ENCODE assay signal across 1 cellular context in genomic region chr4:54090804-54091623, GRCh38.
A peak's percentile ranks its signal among the peaks of the same experiment; 100 is the strongest.
TF ChIP-seq lines count a peak whose summit lies in the region.

No MANE protein-coding gene starts in this region.

TF ChIP-seq in HepG2, 621 proteins besides CTCF, POLR2A, EP300 and RAD21 (continued from another document):
- TF ChIP-seq ZNF841 (CRISPR knock-in tag; IDR thresholded peaks at IDR 0.05; ENCODE audit: borderline replicate concordance): no peak
- TF ChIP-seq, protein P1, sequence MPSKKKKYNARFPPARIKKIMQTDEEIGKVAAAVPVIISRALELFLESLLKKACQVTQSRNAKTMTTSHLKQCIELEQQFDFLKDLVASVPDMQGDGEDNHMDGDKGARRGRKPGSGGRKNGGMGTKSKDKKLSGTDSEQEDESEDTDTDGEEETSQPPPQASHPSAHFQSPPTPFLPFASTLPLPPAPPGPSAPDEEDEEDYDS (CRISPR knock-in tag; IDR thresholded peaks at IDR 0.05): peak; percentile 40; the same call in 1 of the 2 replicates
- peak; percentile 67 for TF ChIP-seq ZBTB38 (CRISPR knock-in tag; IDR thresholded peaks at IDR 0.05)
- TF ChIP-seq POLR2G (IDR thresholded peaks at IDR 0.05; ENCODE audit: low read depth, low read length): no peak
- no peak for TF ChIP-seq PCBP2 (optimal IDR thresholded peaks at IDR 0.05; ENCODE audit: low read depth, low read length, poor library complexity, severe bottlenecking)
- TF ChIP-seq SALL1 (CRISPR knock-in tag; IDR thresholded peaks at IDR 0.05): peak; percentile 49; the same call in 1 of the 2 replicates
- TF ChIP-seq ZNF274 (CRISPR knock-in tag; IDR thresholded peaks at IDR 0.05): no peak; the same call in 1 of the 2 replicates
- no peak for TF ChIP-seq ZNF496 (CRISPR knock-in tag; IDR thresholded peaks at IDR 0.05; ENCODE audit: insufficient replicate concordance)
- TF ChIP-seq HNF4A (CRISPR knock-in tag; IDR thresholded peaks at IDR 0.05): peak; percentile 46; the same call in 1 of the 2 replicates
- TF ChIP-seq ZNF552 (CRISPR knock-in tag; IDR thresholded peaks at IDR 0.05; ENCODE audit: borderline replicate concordance): 0 out of 2 replicates have a peak, but pooled peaks have one; percentile 27
- no peak for TF ChIP-seq ZNF235 (CRISPR knock-in tag; IDR thresholded peaks at IDR 0.05; ENCODE audit: borderline replicate concordance)
- TF ChIP-seq RFX1 (IDR thresholded peaks at IDR 0.05): no peak
- no peak for TF ChIP-seq ZNF749 (CRISPR knock-in tag; IDR thresholded peaks at IDR 0.05; ENCODE audit: borderline replicate concordance)
- TF ChIP-seq RORA (CRISPR knock-in tag; IDR thresholded peaks at IDR 0.05): no peak
- TF ChIP-seq ZNF792 (CRISPR knock-in tag; IDR thresholded peaks at IDR 0.05): no peak
- TF ChIP-seq GATAD2A (CRISPR knock-in tag; IDR thresholded peaks at IDR 0.05): no peak
- 0 out of 2 replicates have a peak, but pooled peaks have one; percentile 0 for TF ChIP-seq ZNF343 (CRISPR knock-in tag; IDR thresholded peaks at IDR 0.05)
- TF ChIP-seq ZNF335 (CRISPR knock-in tag; IDR thresholded peaks at IDR 0.05): no peak
- no peak for TF ChIP-seq ATF5 (CRISPR knock-in tag; IDR thresholded peaks at IDR 0.05; ENCODE audit: low read depth)
- TF ChIP-seq HOXA5 (CRISPR knock-in tag; IDR thresholded peaks at IDR 0.05): 0 out of 2 replicates have a peak, but pooled peaks have one; percentile 39
- no peak for TF ChIP-seq ZNF879 (CRISPR knock-in tag; IDR thresholded peaks at IDR 0.05)
- TF ChIP-seq SKI (IDR thresholded peaks at IDR 0.05; ENCODE audit: partially characterized antibody): no peak
- 0 out of 2 replicates have a peak, but pooled peaks have one; percentile 10 for TF ChIP-seq HNF1A (IDR thresholded peaks at IDR 0.05; ENCODE audit: low read depth)
- no peak for TF ChIP-seq HNF1A (CRISPR knock-in tag; IDR thresholded peaks at IDR 0.05; ENCODE audit: borderline replicate concordance)
- 0 out of 2 replicates have a peak, but pooled peaks have one; percentile 35 for TF ChIP-seq ZNF546 (CRISPR knock-in tag; conservative IDR thresholded peaks at IDR 0.05)
- 0 out of 2 replicates have a peak, but pooled peaks have one; percentile 15 for TF ChIP-seq NFE2L2 (IDR thresholded peaks at IDR 0.05; ENCODE audit: low read length)
- TF ChIP-seq ZNF24 (IDR thresholded peaks at IDR 0.05): no peak
- TF ChIP-seq IKZF5 (CRISPR knock-in tag; IDR thresholded peaks at IDR 0.05): peak; percentile 41; the same call in 1 of the 2 replicates
- no peak for TF ChIP-seq U2AF1 (optimal IDR thresholded peaks at IDR 0.05; ENCODE audit: low read depth, low read length)
- TF ChIP-seq ZNF547 (CRISPR knock-in tag; IDR thresholded peaks at IDR 0.05): peak; percentile 4; the same call in 1 of the 2 replicates
- TF ChIP-seq KAT8 (CRISPR knock-in tag; IDR thresholded peaks at IDR 0.05): no peak
- TF ChIP-seq ZNF337 (CRISPR knock-in tag; IDR thresholded peaks at IDR 0.05; ENCODE audit: borderline replicate concordance, low read depth): peak; percentile 78; the same call in 1 of the 2 replicates
- TF ChIP-seq, protein P2, sequence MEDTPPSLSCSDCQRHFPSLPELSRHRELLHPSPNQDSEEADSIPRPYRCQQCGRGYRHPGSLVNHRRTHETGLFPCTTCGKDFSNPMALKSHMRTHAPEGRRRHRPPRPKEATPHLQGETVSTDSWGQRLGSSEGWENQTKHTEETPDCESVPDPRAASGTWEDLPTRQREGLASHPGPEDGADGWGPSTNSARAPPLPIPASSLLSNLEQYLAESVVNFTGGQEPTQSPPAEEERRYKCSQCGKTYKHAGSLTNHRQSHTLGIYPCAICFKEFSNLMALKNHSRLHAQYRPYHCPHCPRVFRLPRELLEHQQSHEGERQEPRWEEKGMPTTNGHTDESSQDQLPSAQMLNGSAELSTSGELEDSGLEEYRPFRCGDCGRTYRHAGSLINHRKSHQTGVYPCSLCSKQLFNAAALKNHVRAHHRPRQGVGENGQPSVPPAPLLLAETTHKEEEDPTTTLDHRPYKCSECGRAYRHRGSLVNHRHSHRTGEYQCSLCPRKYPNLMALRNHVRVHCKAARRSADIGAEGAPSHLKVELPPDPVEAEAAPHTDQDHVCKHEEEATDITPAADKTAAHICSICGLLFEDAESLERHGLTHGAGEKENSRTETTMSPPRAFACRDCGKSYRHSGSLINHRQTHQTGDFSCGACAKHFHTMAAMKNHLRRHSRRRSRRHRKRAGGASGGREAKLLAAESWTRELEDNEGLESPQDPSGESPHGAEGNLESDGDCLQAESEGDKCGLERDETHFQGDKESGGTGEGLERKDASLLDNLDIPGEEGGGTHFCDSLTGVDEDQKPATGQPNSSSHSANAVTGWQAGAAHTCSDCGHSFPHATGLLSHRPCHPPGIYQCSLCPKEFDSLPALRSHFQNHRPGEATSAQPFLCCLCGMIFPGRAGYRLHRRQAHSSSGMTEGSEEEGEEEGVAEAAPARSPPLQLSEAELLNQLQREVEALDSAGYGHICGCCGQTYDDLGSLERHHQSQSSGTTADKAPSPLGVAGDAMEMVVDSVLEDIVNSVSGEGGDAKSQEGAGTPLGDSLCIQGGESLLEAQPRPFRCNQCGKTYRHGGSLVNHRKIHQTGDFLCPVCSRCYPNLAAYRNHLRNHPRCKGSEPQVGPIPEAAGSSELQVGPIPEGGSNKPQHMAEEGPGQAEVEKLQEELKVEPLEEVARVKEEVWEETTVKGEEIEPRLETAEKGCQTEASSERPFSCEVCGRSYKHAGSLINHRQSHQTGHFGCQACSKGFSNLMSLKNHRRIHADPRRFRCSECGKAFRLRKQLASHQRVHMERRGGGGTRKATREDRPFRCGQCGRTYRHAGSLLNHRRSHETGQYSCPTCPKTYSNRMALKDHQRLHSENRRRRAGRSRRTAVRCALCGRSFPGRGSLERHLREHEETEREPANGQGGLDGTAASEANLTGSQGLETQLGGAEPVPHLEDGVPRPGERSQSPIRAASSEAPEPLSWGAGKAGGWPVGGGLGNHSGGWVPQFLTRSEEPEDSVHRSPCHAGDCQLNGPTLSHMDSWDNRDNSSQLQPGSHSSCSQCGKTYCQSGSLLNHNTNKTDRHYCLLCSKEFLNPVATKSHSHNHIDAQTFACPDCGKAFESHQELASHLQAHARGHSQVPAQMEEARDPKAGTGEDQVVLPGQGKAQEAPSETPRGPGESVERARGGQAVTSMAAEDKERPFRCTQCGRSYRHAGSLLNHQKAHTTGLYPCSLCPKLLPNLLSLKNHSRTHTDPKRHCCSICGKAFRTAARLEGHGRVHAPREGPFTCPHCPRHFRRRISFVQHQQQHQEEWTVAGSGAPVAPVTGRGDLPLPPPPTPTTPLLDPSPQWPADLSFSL (CRISPR knock-in tag; IDR thresholded peaks at IDR 0.05): peak; percentile 29; the same call in 1 of the 2 replicates
- TF ChIP-seq EZH2 (conservative IDR thresholded peaks at IDR 0.05; ENCODE audit: low read depth, low read length): no peak
- no peak for TF ChIP-seq RBM22 (optimal IDR thresholded peaks at IDR 0.05; ENCODE audit: low read length)
- 0 out of 2 replicates have a peak, but pooled peaks have one; percentile 3 for TF ChIP-seq ERF (CRISPR knock-in tag; IDR thresholded peaks at IDR 0.05)
- TF ChIP-seq ZNF724P (CRISPR knock-in tag; IDR thresholded peaks at IDR 0.05; ENCODE audit: borderline replicate concordance): peak; percentile 80; the same call in 1 of the 2 replicates
- no peak for TF ChIP-seq U2AF2 (IDR thresholded peaks at IDR 0.05; ENCODE audit: low read depth, low read length)
- 0 out of 2 replicates have a peak, but pooled peaks have one; percentile 50 for TF ChIP-seq ZNF33B (CRISPR knock-in tag; IDR thresholded peaks at IDR 0.05)
- TF ChIP-seq CENPT (CRISPR knock-in tag; IDR thresholded peaks at IDR 0.05; ENCODE audit: low read depth): no peak
- TF ChIP-seq, protein P3, sequence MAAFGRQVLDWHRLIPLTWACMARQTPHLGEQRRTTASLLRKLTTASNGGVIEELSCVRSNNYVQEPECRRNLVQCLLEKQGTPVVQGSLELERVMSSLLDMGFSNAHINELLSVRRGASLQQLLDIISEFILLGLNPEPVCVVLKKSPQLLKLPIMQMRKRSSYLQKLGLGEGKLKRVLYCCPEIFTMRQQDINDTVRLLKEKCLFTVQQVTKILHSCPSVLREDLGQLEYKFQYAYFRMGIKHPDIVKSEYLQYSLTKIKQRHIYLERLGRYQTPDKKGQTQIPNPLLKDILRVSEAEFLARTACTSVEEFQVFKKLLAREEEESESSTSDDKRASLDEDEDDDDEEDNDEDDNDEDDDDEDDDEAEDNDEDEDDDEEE (CRISPR knock-in tag; IDR thresholded peaks at IDR 0.05): peak; percentile 75; the same call in 1 of the 2 replicates
- TF ChIP-seq, protein P4, sequence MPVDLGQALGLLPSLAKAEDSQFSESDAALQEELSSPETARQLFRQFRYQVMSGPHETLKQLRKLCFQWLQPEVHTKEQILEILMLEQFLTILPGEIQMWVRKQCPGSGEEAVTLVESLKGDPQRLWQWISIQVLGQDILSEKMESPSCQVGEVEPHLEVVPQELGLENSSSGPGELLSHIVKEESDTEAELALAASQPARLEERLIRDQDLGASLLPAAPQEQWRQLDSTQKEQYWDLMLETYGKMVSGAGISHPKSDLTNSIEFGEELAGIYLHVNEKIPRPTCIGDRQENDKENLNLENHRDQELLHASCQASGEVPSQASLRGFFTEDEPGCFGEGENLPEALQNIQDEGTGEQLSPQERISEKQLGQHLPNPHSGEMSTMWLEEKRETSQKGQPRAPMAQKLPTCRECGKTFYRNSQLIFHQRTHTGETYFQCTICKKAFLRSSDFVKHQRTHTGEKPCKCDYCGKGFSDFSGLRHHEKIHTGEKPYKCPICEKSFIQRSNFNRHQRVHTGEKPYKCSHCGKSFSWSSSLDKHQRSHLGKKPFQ (CRISPR knock-in tag; IDR thresholded peaks at IDR 0.05; ENCODE audit: insufficient replicate concordance): peak; percentile 63
- TF ChIP-seq ZBTB25 (CRISPR knock-in tag; IDR thresholded peaks at IDR 0.05): peak; percentile 11; the same call in 1 of the 2 replicates
- 0 out of 2 replicates have a peak, but pooled peaks have one; percentile 20 for TF ChIP-seq KLF6 (CRISPR knock-in tag; IDR thresholded peaks at IDR 0.05)
- 0 out of 2 replicates have a peak, but pooled peaks have one; percentile 34 for TF ChIP-seq GABPB1 (CRISPR knock-in tag; IDR thresholded peaks at IDR 0.05)
- TF ChIP-seq CHD2 (IDR thresholded peaks at IDR 0.05; ENCODE audit: low read depth, low read length): no peak
- TF ChIP-seq ZNF709 (CRISPR knock-in tag; IDR thresholded peaks at IDR 0.05): peak; percentile 69
- no peak for TF ChIP-seq CHD4 (IDR thresholded peaks at IDR 0.05; ENCODE audit: borderline replicate concordance, low read length)
- TF ChIP-seq ZNF367 (CRISPR knock-in tag; IDR thresholded peaks at IDR 0.05; ENCODE audit: borderline replicate concordance): no peak
